Comparison of ENCODE assay signal across 8 cellular contexts in genomic region chr12:82650627-82651337, GRCh38. TPM values are rescaled to one million over a fixed set of nuclear protein-coding genes. Genes with fewer than 3 reads are reported as not detected.
A peak's percentile ranks its signal among the peaks of the same experiment; 100 is the strongest.
DNase-seq lines count a peak whose midpoint lies in the region; ATAC-seq and TF ChIP-seq lines count a peak whose summit lies in the region.

No MANE protein-coding gene starts in this region.

- no peak for TF ChIP-seq CTCF in osteoblast (IDR thresholded peaks at IDR 0.05; ENCODE audit: extremely low read depth, low read depth, low read length)

- H3K36me3 ChIP-seq in ACC112 (ENCODE audit: insufficient read depth, low read length) = no peaks in the 10 kb centered on the region
- H3K36me3 ChIP-seq in SJSA1 = no peaks in the 10 kb centered on the region
- no peaks in the 10 kb centered on the region for H3K36me3 ChIP-seq in osteoblast (ENCODE audit: insufficient read depth, low read length)

- no peak overlapping the region for H3K4me2 ChIP-seq in osteoblast (ENCODE audit: insufficient read depth, low read length)

- H2AFZ ChIP-seq in ACC112 (ENCODE audit: low read length, unreplicated experiment) (no peak overlapping the region), osteoblast (ENCODE audit: low read length) (no peak overlapping the region)

- H3K27ac ChIP-seq in ACC112 (ENCODE audit: low read depth, low read length) (0 out of 2 replicates have a peak overlapping the region, but pooled peaks have one; percentile 10), SJSA1 (0 out of 2 replicates have a peak overlapping the region, but pooled peaks have one; percentile 28), osteoblast (ENCODE audit: low read depth, low read length) (no peak overlapping the region)

- peak in 1 of 2 experiments; percentile 10 for DNase-seq in SJSA1 (ENCODE audit: low read depth in 1 of 2, low spot score in 2 of 2)
- peak; percentile 72 for DNase-seq in iris pigment epithelial cell (ENCODE audit: low read depth)
- DNase-seq in osteoblast (ENCODE audit: insufficient read length, low spot score, missing footprints) = no peak
- DNase-seq in SKM-1 treated with dmso at 0.1 percent for 144 hours (lab: John Stamatoyannopoulos, UW; ENCODE audit: unreplicated experiment) = no peak
- no peak for DNase-seq in MV-4-11 (lab: John Stamatoyannopoulos, UW)

- no peaks in the 10 kb centered on the region for H4K20me1 ChIP-seq in osteoblast (ENCODE audit: insufficient read depth, low read length)

- H3K9me3 ChIP-seq in SJSA1 (replicated peaks) = no peaks in the 10 kb centered on the region
- no peaks in the 10 kb centered on the region for H3K9me3 ChIP-seq in osteoblast (ENCODE audit: low read depth, low read length)

- H3K79me2 ChIP-seq in ACC112 (ENCODE audit: control insufficient read depth, insufficient read depth, low read length, unreplicated experiment) (no peaks in the 10 kb centered on the region), osteoblast (ENCODE audit: insufficient read depth, low read length) (no peaks in the 10 kb centered on the region)

- H3K27me3 ChIP-seq in ACC112 (ENCODE audit: insufficient read depth, low read length) (no peaks in the 10 kb centered on the region), SJSA1 (replicated peaks) (no peaks in the 10 kb centered on the region), osteoblast (ENCODE audit: insufficient read depth, low read length) (no peaks in the 10 kb centered on the region)

- H3K4me3 ChIP-seq in ACC112 (ENCODE audit: low read depth, low read length) (no peak overlapping the region), SJSA1 (no peak overlapping the region), osteoblast (ENCODE audit: insufficient read depth, low read length) (no peak overlapping the region)

- H3K4me1 ChIP-seq in ACC112 (ENCODE audit: control insufficient read depth, insufficient read depth, low read length, unreplicated experiment) = peaks cover 12% of the 10 kb centered on the region
- peaks cover 9% of the 10 kb centered on the region for H3K4me1 ChIP-seq in SJSA1 (replicated peaks)
- no peaks in the 10 kb centered on the region for H3K4me1 ChIP-seq in osteoblast (ENCODE audit: insufficient read depth, low read length)

- ATAC-seq in GM18873 (IDR thresholded peaks at IDR 0.05; ENCODE audit: low FRiP score, unreplicated experiment) = peak; percentile 89
- ATAC-seq in HG03039 (IDR thresholded peaks at IDR 0.05; ENCODE audit: unreplicated experiment) = peak; percentile 95

RNA-seq across cellular contexts. Expression of gene TMTC2, which starts 35.9 kb away (rescaled TPM):
- total RNA-seq in SJSA1 (2014; rRNA removed; shearing (Covaris generic)) = 0.13 and 0.19 TPM in 2 replicates
- total RNA-seq in osteoblast = 2.1 and 2.5 TPM in 2 replicates
